In genomic region chr6:123316733-123317323, GRCh38 we compare ENCODE assay signal across 8 cellular contexts.
A peak's percentile ranks its signal among the peaks of the same experiment; 100 is the strongest.
DNase-seq lines count a peak whose midpoint lies in the region; ATAC-seq, FAIRE-seq and TF ChIP-seq lines count a peak whose summit lies in the region.

No MANE protein-coding gene starts in this region.

- no peak overlapping the region for H4K91ac ChIP-seq in mesenchymal stem cell (ENCODE audit: low read length)

- no peak overlapping the region for H2BK15ac ChIP-seq in mesenchymal stem cell (ENCODE audit: low read depth, poor library complexity, severe bottlenecking)

- no peak for FAIRE-seq in D721Med (lab: Jason Lieb, UNC)

- TF ChIP-seq CTCF in D721Med (IDR thresholded peaks at IDR 0.05; ENCODE audit: insufficient read depth, missing control alignments) (peak; percentile 54), LNCaP clone FGC (IDR thresholded peaks at IDR 0.05; ENCODE audit: control insufficient read depth, extremely low read depth, insufficient read depth) (peak; percentile 41)

- H4K8ac ChIP-seq in mesenchymal stem cell (ENCODE audit: low read length) = no peak overlapping the region

- no peak overlapping the region for H2BK5ac ChIP-seq in mesenchymal stem cell (ENCODE audit: low read depth, low read length, poor library complexity, severe bottlenecking)

- H3K9ac ChIP-seq in adipocyte (ENCODE audit: low read length) = no peak overlapping the region
- H3K9ac ChIP-seq in mesenchymal stem cell (ENCODE audit: low read length) = no peak overlapping the region

- no peak overlapping the region for H2BK12ac ChIP-seq in mesenchymal stem cell (ENCODE audit: low read length in 2 of 2)

- no peak overlapping the region for H3K4me3 ChIP-seq in LNCaP clone FGC (ENCODE audit: low read depth, low read length)
- H3K4me3 ChIP-seq in adipocyte (ENCODE audit: low read length) = no peak overlapping the region
- no peak overlapping the region for H3K4me3 ChIP-seq in mesenchymal stem cell (ENCODE audit: insufficient read depth in 1 of 2, low read depth in 1 of 2, low read length in 2 of 2)

- H3K4me2 ChIP-seq in mesenchymal stem cell (ENCODE audit: low read length, poor library complexity, severe bottlenecking) = no peak overlapping the region

- ATAC-seq in GM21423 (IDR thresholded peaks at IDR 0.05; ENCODE audit: unreplicated experiment) = no peak

- no peak overlapping the region for H3K14ac ChIP-seq in mesenchymal stem cell (ENCODE audit: low read length in 2 of 2)

- no peak overlapping the region for H2AFZ ChIP-seq in mesenchymal stem cell (ENCODE audit: low read depth, low read length)

- no peak for DNase-seq in D721Med (ENCODE audit: insufficient read length, low spot score)
- DNase-seq in LNCaP clone FGC (ENCODE audit: low read depth) = no peak
- peak; percentile 75 for DNase-seq in adipocyte (ENCODE audit: low read depth)
- DNase-seq in mesenchymal stem cell = peak; percentile 12
- DNase-seq in occipital lobe (lab: John Stamatoyannopoulos, UW) = no peak
- DNase-seq in NCI-H2081 treated with DMSO at 0.1 percent for 48 hours (lab: John Stamatoyannopoulos, UW) = no peak
- DNase-seq in activated CD4-positive, CD25-positive, alpha-beta regulatory T cell treated with anti-CD3 and anti-CD28 coated beads, Interleukin-2, amount 50 U/mL, for 72 hours = no peak

- H3K4me1 ChIP-seq in adipocyte (ENCODE audit: control insufficient read depth, insufficient read depth, low read length) (no peaks in the 10 kb centered on the region), mesenchymal stem cell (ENCODE audit: control insufficient read depth, insufficient read depth, low read depth, low read length) (no peaks in the 10 kb centered on the region)

- H3K23ac ChIP-seq in mesenchymal stem cell (ENCODE audit: low read length in 2 of 2) = no peak overlapping the region

- H3K9me3 ChIP-seq in adipocyte (ENCODE audit: control insufficient read depth, low read length) = no peaks in the 10 kb centered on the region
- no peaks in the 10 kb centered on the region for H3K9me3 ChIP-seq in mesenchymal stem cell (ENCODE audit: control insufficient read depth, low read length)

- H3K27me3 ChIP-seq in adipocyte (replicated peaks; ENCODE audit: control insufficient read depth, insufficient read depth, low read length) (no peaks in the 10 kb centered on the region), mesenchymal stem cell (ENCODE audit: control insufficient read depth in 1 of 2, insufficient read depth in 1 of 2, low read length in 2 of 2) (no peaks in the 10 kb centered on the region)

- 0% methylated on average over 1 of the region's 2 CpGs for WGBS in mesenchymal stem cell

- H2BK120ac ChIP-seq in mesenchymal stem cell (ENCODE audit: low read depth, low read length) = no peak overlapping the region

- H3K36me3 ChIP-seq in adipocyte (ENCODE audit: control insufficient read depth, insufficient read depth, low read length, severe bottlenecking) (no peaks in the 10 kb centered on the region), mesenchymal stem cell (ENCODE audit: control insufficient read depth in 1 of 2, insufficient read depth in 2 of 2, low read depth in 1 of 2, low read length in 2 of 2) (no peaks in the 10 kb centered on the region)

- H3K79me1 ChIP-seq in mesenchymal stem cell (replicated peaks; ENCODE audit: low read length, poor library complexity, severe bottlenecking) = no peaks in the 10 kb centered on the region

- no peak overlapping the region for H3K4ac ChIP-seq in mesenchymal stem cell (ENCODE audit: low read depth in 1 of 2, low read length in 2 of 2)

- no peak overlapping the region for H2AK5ac ChIP-seq in mesenchymal stem cell (ENCODE audit: low read length, severe bottlenecking)

- no peak overlapping the region for H3K27ac ChIP-seq in mesenchymal stem cell (ENCODE audit: low read length, poor library complexity, severe bottlenecking)

- no peak overlapping the region for H3K18ac ChIP-seq in mesenchymal stem cell (ENCODE audit: low read depth in 1 of 2, low read length in 2 of 2)

Comparison
In these comparisons a context has a peak if more than half of its experiments do, and no peak if none do; other contexts are left out.
1. DNase-seq: peak in adipocyte (single experiment) and mesenchymal stem cell (single experiment); none in D721Med (single experiment), LNCaP clone FGC (single experiment), occipital lobe (single experiment), NCI-H2081 treated with DMSO at 0.1 percent for 48 hours (single experiment) and activated CD4-positive, CD25-positive, alpha-beta regulatory T cell treated with anti-CD3 and anti-CD28 coated beads, Interleukin-2, amount 50 U/mL, for 72 hours (single experiment).